8 cellular contexts compared by ENCODE assay signal in the genomic region with DNA sequence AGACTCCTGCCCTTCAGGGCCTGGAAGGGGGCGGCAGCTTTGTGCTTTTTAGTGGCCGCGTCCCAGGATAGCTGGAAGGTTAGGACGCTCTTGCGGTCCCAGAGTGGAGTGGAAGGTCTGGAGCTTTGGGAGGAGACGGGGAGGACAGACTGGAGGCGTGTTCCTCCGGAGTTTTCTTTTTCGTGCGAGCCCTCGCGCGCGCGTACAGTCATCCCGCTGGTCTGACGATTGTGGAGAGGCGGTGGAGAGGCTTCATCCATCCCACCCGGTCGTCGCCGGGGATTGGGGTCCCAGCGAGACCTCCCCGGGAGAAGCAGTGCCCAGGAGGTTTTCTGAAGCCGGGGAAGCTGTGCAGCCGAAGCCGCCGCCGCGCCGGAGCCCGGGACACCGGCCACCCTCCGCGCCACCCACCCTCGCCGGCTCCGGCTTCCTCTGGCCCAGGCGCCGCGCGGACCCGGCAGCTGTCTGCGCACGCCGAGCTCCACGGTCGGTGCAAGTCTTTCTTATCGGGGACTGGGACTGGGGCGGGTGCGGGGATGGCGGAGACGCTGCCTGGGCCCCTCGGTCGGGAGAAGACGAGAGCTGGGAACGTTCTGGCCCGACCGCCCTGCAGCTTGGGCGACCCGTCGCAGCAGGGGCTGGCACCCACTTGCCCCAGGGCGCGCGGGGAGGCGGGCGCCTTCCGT. TPM values are rescaled to one million over a fixed set of nuclear protein-coding genes. Genes with fewer than 3 reads are reported as not detected.
DNase-seq lines count a peak whose midpoint lies in the region; ATAC-seq and TF ChIP-seq lines count a peak whose summit lies in the region.
"Had no signal": no experiment of that assay in that cellular context is flagged by ENCODE, and none has a peak within 500 bp of the region (broad histone marks: within the 10 kb centered on the region; RNA-seq: fewer than 3 reads in every experiment).

TSS of gene EDNRA (plus strand) at position 207 of the 686 bp plus-strand sequence. CDS start 4,585 bp downstream, outside the sequence.

- H3K27ac ChIP-seq in HUES64 (ENCODE audit: low read depth, low read length) (no peak within 1 kb of the TSS), testis (peak within 1 kb of the TSS; percentile 82 to 92)

- H3K9me3 ChIP-seq in HUES64 (ENCODE audit: insufficient read depth, low read depth, low read length) (no peaks in the 10 kb centered on the region), testis (no peaks in the 10 kb centered on the region)

- peaks cover 45% of the 10 kb centered on the region for H3K27me3 ChIP-seq in HUES64 (ENCODE audit: insufficient read depth, low read length)
- H3K27me3 ChIP-seq in testis: no peaks in the 10 kb centered on the region

- peak within 1 kb of the TSS; percentile 68 for H3K9ac ChIP-seq in HUES64 (ENCODE audit: low read depth, low read length)

- no peak for TF ChIP-seq CTCF in choroid plexus epithelial cell (conservative IDR thresholded peaks at IDR 0.05; ENCODE audit: low read depth, low read length)
- TF ChIP-seq CTCF in testis (IDR thresholded peaks at IDR 0.05): no peak

- peaks cover 6% of the 10 kb centered on the region for H3K4me1 ChIP-seq in HUES64 (ENCODE audit: insufficient read depth, low read length)
- H3K4me1 ChIP-seq in testis: peaks cover 5% of the 10 kb centered on the region

- peak; percentile 67 for DNase-seq in choroid plexus epithelial cell (ENCODE audit: low read depth)
- DNase-seq in left lobe of liver (ENCODE audit: low spot score): no peak
- DNase-seq in testis: peak; percentile 44
- no peak for DNase-seq in activated effector memory CD4-positive, alpha-beta T cell treated with anti-CD3 and anti-CD28 coated beads, Interleukin-2, amount 50 U/mL, for 16 hours
- no peak for DNase-seq in DMS153 treated with DMSO at 0.1 percent for 48 hours (lab: John Stamatoyannopoulos, UW; ENCODE audit: unreplicated experiment)
- DNase-seq: activated B cell treated with CpG ODN at 0.5 μM for 24 hours had no signal

- peak within 1 kb of the TSS; percentile 72 for H3K4me3 ChIP-seq in HUES64 (ENCODE audit: low read length)
- peak within 1 kb of the TSS; percentile 69 for H3K4me3 ChIP-seq in choroid plexus epithelial cell (ENCODE audit: low read depth, low read length)
- peak within 1 kb of the TSS; percentile 67 to 75 for H3K4me3 ChIP-seq in testis

- intact Hi-C loops in testis (cut with DNase I; ENCODE audit: low total_unique reads): no loop called here

- H3K36me3 ChIP-seq in HUES64 (ENCODE audit: insufficient read depth, low read length) (no peaks in the 10 kb centered on the region), testis (ENCODE audit: low read depth, missing control alignments) (no peaks in the 10 kb centered on the region)

- no peak for TF ChIP-seq POLR2A in testis (IDR thresholded peaks at IDR 0.05)

- ATAC-seq in left lobe of liver (peak; percentile 44), HG02973 (IDR thresholded peaks at IDR 0.05; ENCODE audit: unreplicated experiment) (no peak)

- 1% methylated on average over 68 of the region's 68 CpGs for WGBS in HUES64
- WGBS in testis, 2 donors: 1 to 3% methylated on average over 12 to 63 of the region's 68 CpGs

RNA-seq across cellular contexts. Expression of gene EDNRA, which starts in this region (rescaled TPM):
- 3.2 TPM for polyA plus RNA-seq in HUES64 (2013, experiment 1 of 2)
- 5.0 TPM for polyA plus RNA-seq in HUES64 (2013, experiment 2 of 2)
- 2.0 TPM for total RNA-seq in left lobe of liver
- total RNA-seq in testis: 10 to 100 TPM in 1 of 2 donors, 1 to 10 TPM in 1; 9.4 to 12.3 TPM
- 14.1 TPM for polyA plus RNA-seq in testis (ENCODE audit: insufficient read depth, low read depth, low replicate concordance)
- total RNA-seq: activated B cell treated with CpG ODN at 0.5 μM for 24 hours had no signal

Comparison
In these comparisons a context has a peak if more than half of its experiments do, and no peak if none do; other contexts are left out.
1. DNase-seq: peak in choroid plexus epithelial cell (single experiment) and testis (single experiment); none in left lobe of liver (single experiment), activated effector memory CD4-positive, alpha-beta T cell treated with anti-CD3 and anti-CD28 coated beads, Interleukin-2, amount 50 U/mL, for 16 hours (single experiment) and DMS153 treated with DMSO at 0.1 percent for 48 hours (single experiment).
2. Peak in every context shown above with its lines, with median percentiles within 50 percentile points of each other: H3K4me3 ChIP-seq.